ENCODE assay signal across 1 cellular context in genomic region chr4:122364700-122365404, GRCh38.
TF ChIP-seq lines count a peak whose summit lies in the region.

No MANE protein-coding gene starts in this region.

TF ChIP-seq in GM23338, 12 proteins besides CTCF, POLR2A, EP300 and RAD21:
- TF ChIP-seq ZNF462 (CRISPR knock-in tag; IDR thresholded peaks at IDR 0.05): no peak
- no peak for TF ChIP-seq NANOG (IDR thresholded peaks at IDR 0.05; ENCODE audit: borderline replicate concordance)
- TF ChIP-seq EZH2phosphoT487 (IDR thresholded peaks at IDR 0.05; ENCODE audit: unreplicated experiment): no peak
- TF ChIP-seq ZNF331 (CRISPR knock-in tag; IDR thresholded peaks at IDR 0.05; ENCODE audit: low read depth): no peak
- no peak for TF ChIP-seq EZH2 (IDR thresholded peaks at IDR 0.05; ENCODE audit: low read depth, unreplicated experiment)
- TF ChIP-seq, protein P1, sequence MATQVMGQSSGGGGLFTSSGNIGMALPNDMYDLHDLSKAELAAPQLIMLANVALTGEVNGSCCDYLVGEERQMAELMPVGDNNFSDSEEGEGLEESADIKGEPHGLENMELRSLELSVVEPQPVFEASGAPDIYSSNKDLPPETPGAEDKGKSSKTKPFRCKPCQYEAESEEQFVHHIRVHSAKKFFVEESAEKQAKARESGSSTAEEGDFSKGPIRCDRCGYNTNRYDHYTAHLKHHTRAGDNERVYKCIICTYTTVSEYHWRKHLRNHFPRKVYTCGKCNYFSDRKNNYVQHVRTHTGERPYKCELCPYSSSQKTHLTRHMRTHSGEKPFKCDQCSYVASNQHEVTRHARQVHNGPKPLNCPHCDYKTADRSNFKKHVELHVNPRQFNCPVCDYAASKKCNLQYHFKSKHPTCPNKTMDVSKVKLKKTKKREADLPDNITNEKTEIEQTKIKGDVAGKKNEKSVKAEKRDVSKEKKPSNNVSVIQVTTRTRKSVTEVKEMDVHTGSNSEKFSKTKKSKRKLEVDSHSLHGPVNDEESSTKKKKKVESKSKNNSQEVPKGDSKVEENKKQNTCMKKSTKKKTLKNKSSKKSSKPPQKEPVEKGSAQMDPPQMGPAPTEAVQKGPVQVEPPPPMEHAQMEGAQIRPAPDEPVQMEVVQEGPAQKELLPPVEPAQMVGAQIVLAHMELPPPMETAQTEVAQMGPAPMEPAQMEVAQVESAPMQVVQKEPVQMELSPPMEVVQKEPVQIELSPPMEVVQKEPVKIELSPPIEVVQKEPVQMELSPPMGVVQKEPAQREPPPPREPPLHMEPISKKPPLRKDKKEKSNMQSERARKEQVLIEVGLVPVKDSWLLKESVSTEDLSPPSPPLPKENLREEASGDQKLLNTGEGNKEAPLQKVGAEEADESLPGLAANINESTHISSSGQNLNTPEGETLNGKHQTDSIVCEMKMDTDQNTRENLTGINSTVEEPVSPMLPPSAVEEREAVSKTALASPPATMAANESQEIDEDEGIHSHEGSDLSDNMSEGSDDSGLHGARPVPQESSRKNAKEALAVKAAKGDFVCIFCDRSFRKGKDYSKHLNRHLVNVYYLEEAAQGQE (IDR thresholded peaks at IDR 0.05; ENCODE audit: unreplicated experiment): no peak
- no peak for TF ChIP-seq JUNB (IDR thresholded peaks at IDR 0.05; ENCODE audit: unreplicated experiment)
- TF ChIP-seq POLR2AphosphoS5 (IDR thresholded peaks at IDR 0.05; ENCODE audit: low read depth): no peak
- no peak for TF ChIP-seq STAT1 (IDR thresholded peaks at IDR 0.05; ENCODE audit: unreplicated experiment)
- TF ChIP-seq ETS1 (IDR thresholded peaks at IDR 0.05): no peak
- no peak for TF ChIP-seq ZNF114 (CRISPR knock-in tag; IDR thresholded peaks at IDR 0.05)
- no peak for TF ChIP-seq CREB1 (CRISPR knock-in tag; IDR thresholded peaks at IDR 0.05; ENCODE audit: low read depth)
TF ChIP-seq in GM23338: peak in this region for 0.
